In the genomic region with DNA sequence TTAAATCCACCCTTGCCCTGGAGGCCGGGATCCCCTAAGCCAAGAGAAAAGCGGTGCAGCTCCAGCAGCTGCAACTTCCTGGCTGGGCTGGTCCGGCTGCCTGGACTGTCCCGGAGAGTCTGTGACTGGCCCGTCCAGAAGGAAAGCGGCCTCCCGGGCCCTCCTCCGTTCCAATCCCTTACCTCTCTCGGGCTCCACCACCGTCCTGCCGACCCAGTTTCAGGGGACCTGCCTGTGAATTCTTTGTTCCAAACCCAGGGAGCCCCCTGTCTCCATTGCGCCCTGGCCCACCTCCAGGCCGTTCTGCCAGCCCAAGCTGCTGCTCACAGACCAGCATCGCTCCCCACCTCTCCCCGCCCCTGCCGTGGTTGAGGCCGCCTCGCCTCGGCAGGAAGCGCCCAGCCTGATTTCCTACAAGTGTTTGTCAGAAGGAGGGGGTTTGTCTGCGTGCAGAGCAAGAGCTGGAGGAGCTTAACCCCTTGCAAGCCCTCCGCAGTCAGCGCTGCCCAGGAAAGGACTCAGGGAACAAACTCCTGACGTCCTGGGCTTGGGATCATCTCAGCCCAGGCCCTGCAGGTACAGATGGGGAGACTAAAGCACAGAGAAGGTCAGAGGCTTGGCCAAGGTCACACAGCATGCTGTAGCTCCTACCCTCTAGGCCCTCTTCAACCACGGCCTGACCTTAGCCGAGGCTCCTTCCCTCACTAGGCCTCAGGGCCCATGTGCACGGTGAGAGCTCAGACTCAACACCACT, we compare ENCODE assay signal across 8 cellular contexts. TPM values are rescaled to one million over a fixed set of nuclear protein-coding genes. Genes with fewer than 3 reads are reported as not detected.
DNase-seq lines count a peak whose midpoint lies in the region; TF ChIP-seq lines count a peak whose summit lies in the region.

A gene with protein sequence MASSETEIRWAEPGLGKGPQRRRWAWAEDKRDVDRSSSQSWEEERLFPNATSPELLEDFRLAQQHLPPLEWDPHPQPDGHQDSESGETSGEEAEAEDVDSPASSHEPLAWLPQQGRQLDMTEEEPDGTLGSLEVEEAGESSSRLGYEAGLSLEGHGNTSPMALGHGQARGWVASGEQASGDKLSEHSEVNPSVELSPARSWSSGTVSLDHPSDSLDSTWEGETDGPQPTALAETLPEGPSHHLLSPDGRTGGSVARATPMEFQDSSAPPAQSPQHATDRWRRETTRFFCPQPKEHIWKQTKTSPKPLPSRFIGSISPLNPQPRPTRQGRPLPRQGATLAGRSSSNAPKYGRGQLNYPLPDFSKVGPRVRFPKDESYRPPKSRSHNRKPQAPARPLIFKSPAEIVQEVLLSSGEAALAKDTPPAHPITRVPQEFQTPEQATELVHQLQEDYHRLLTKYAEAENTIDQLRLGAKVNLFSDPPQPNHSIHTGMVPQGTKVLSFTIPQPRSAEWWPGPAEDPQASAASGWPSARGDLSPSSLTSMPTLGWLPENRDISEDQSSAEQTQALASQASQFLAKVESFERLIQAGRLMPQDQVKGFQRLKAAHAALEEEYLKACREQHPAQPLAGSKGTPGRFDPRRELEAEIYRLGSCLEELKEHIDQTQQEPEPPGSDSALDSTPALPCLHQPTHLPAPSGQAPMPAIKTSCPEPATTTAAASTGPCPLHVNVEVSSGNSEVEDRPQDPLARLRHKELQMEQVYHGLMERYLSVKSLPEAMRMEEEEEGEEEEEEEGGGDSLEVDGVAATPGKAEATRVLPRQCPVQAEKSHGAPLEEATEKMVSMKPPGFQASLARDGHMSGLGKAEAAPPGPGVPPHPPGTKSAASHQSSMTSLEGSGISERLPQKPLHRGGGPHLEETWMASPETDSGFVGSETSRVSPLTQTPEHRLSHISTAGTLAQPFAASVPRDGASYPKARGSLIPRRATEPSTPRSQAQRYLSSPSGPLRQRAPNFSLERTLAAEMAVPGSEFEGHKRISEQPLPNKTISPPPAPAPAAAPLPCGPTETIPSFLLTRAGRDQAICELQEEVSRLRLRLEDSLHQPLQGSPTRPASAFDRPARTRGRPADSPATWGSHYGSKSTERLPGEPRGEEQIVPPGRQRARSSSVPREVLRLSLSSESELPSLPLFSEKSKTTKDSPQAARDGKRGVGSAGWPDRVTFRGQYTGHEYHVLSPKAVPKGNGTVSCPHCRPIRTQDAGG (N-terminal part only) (minus strand): TSS at position 305 of the 754 bp plus-strand sequence. CDS start 6,649 bp downstream, outside the sequence.

- no peaks in the 10 kb centered on the region for H4K20me1 ChIP-seq in OCI-LY1 (ENCODE audit: insufficient read depth, low read length)

- peaks cover 28% of the 10 kb centered on the region for H3K79me2 ChIP-seq in OCI-LY1 (ENCODE audit: insufficient read depth, low read length)

- TF ChIP-seq CTCF in HFF-Myc (IDR thresholded peaks at IDR 0.05; ENCODE audit: low read depth, low read length, missing control alignments) (no peak), OCI-LY1 (IDR thresholded peaks at IDR 0.05; ENCODE audit: low read length) (no peak), fibroblast of the aortic adventitia (IDR thresholded peaks at IDR 0.05; ENCODE audit: insufficient read depth, low read length) (no peak)

- H3F3A ChIP-seq in OCI-LY1 (ENCODE audit: insufficient read depth, low read length), result peaks cover 16% of the 10 kb centered on the region; the same call in 1 of the 2 replicates

- peak within 1 kb of the TSS; percentile 99 for H3K27ac ChIP-seq in OCI-LY1 (ENCODE audit: low read depth, low read length, poor library complexity, severe bottlenecking)
- peak within 1 kb of the TSS; percentile 85 for H3K27ac ChIP-seq in stomach smooth muscle (ENCODE audit: low read length)

- H3K9me2 ChIP-seq in OCI-LY1 (ENCODE audit: low read depth, low read length), result no peaks in the 10 kb centered on the region

- H3K9ac ChIP-seq in OCI-LY1 (ENCODE audit: low read length), result peak within 1 kb of the TSS; percentile 91
- peak within 1 kb of the TSS; percentile 83 to 92 for H3K9ac ChIP-seq in stomach smooth muscle (ENCODE audit: low read length in 2 of 2)

- no peak within 1 kb of the TSS for H2AFZ ChIP-seq in OCI-LY1 (ENCODE audit: low read length)
- peak within 1 kb of the TSS; percentile 43 for H2AFZ ChIP-seq in neuron (ENCODE audit: low read depth, low read length)

- H3K36me3 ChIP-seq in OCI-LY1 (ENCODE audit: insufficient read depth, low read length) (peaks cover 4% of the 10 kb centered on the region; the same call in 1 of the 2 replicates), neuron (ENCODE audit: insufficient read depth, low read length) (no peaks in the 10 kb centered on the region), stomach smooth muscle (ENCODE audit: control insufficient read depth in 2 of 2, insufficient read depth in 2 of 2, low read length in 2 of 2) (no peaks in the 10 kb centered on the region)

- H3K27me3 ChIP-seq in OCI-LY1 (ENCODE audit: insufficient read depth, low read length), result no peaks in the 10 kb centered on the region
- H3K27me3 ChIP-seq in neuron (ENCODE audit: insufficient read depth, low read length), result no peaks in the 10 kb centered on the region
- no peaks in the 10 kb centered on the region for H3K27me3 ChIP-seq in stomach smooth muscle (ENCODE audit: control insufficient read depth in 1 of 2, insufficient read depth in 2 of 2, low read length in 2 of 2)

- peak within 1 kb of the TSS; percentile 96 for H3K4me2 ChIP-seq in OCI-LY1 (ENCODE audit: low read length)

- peaks cover 90% of the 10 kb centered on the region for H3K4me1 ChIP-seq in OCI-LY1 (ENCODE audit: insufficient read depth, low read length, severe bottlenecking)
- peaks cover 31% of the 10 kb centered on the region for H3K4me1 ChIP-seq in neuron (ENCODE audit: insufficient read depth, low read length)
- peaks cover 63% of the 10 kb centered on the region for H3K4me1 ChIP-seq in stomach smooth muscle (ENCODE audit: control insufficient read depth, insufficient read depth, low read length)

- DNase-seq in DMS79 treated with DMSO at 0.1 percent for 48 hours (lab: John Stamatoyannopoulos, UW) (peak; percentile 74), HFF-Myc (ENCODE audit: extremely low read depth, low read depth) (no peak), fibroblast of the aortic adventitia (ENCODE audit: low read depth) (peak; percentile 72), HUDEP-2 (lab: John Stamatoyannopoulos, UW; ENCODE audit: unreplicated experiment in 76 of 76) (no peak)
- DNase-seq in activated T-helper 9 cell treated with anti-CD3 and anti-CD28 coated beads, Interleukin-2, amount 50 U/mL, for 16 hours (ENCODE audit: low read depth), result peak; percentile 73

- H3K4me3 ChIP-seq in HFF-Myc (replicated peaks; ENCODE audit: low read depth, low read length) (peak within 1 kb of the TSS; percentile 50), OCI-LY1 (ENCODE audit: low read depth, low read length, poor library complexity, severe bottlenecking) (peak within 1 kb of the TSS; percentile 84), fibroblast of the aortic adventitia (ENCODE audit: low read depth, low read length) (peak within 1 kb of the TSS; percentile 70), neuron (ENCODE audit: low read length) (peak within 1 kb of the TSS; percentile 63), stomach smooth muscle (ENCODE audit: low read length in 2 of 2) (peak within 1 kb of the TSS; percentile 91 to 97)

- H3K9me3 ChIP-seq in OCI-LY1 (ENCODE audit: low read length) (no peaks in the 10 kb centered on the region), neuron (ENCODE audit: low read length) (no peaks in the 10 kb centered on the region), stomach smooth muscle (ENCODE audit: control insufficient read depth in 2 of 2, low read length in 2 of 2) (no peaks in the 10 kb centered on the region)

RNA-seq across cellular contexts. Expression of the gene that starts here (rescaled TPM):
- 9.9 and 22.3 TPM in 2 replicates for total RNA-seq in fibroblast of the aortic adventitia (ENCODE audit: low replicate concordance)

Comparison
In these comparisons a context has a peak if more than half of its experiments do, and no peak if none do; other contexts are left out.
1. DNase-seq: peak in DMS79 treated with DMSO at 0.1 percent for 48 hours (single experiment), activated T-helper 9 cell treated with anti-CD3 and anti-CD28 coated beads, Interleukin-2, amount 50 U/mL, for 16 hours (single experiment) and fibroblast of the aortic adventitia (single experiment); none in HFF-Myc (single experiment) and HUDEP-2 (0 of 76).
2. Peak in every context shown above with its lines, with median percentiles within 50 percentile points of each other: H3K4me3 ChIP-seq.